ENCODE assay signal across 20 cellular contexts in genomic region chr22:30572210-30572609, GRCh38. TPM values are rescaled to one million over a fixed set of nuclear protein-coding genes. Genes with fewer than 3 reads are reported as not detected.
A peak's percentile ranks its signal among the peaks of the same experiment; 100 is the strongest.
DNase-seq lines count a peak whose midpoint lies in the region; ATAC-seq, FAIRE-seq and TF ChIP-seq lines count a peak whose summit lies in the region.
"Had no signal": no experiment of that assay in that cellular context is flagged by ENCODE, and none has a peak within 500 bp of the region (broad histone marks: within the 10 kb centered on the region; RNA-seq: fewer than 3 reads in every experiment).

No MANE protein-coding gene starts in this region.

- no peak for TF ChIP-seq POLR2A in H1 (IDR thresholded peaks at IDR 0.05; ENCODE audit: control extremely low read depth in 1 of 2, low read depth in 2 of 2, low read length in 2 of 2)

- TF ChIP-seq CTCF in HEK293 (tag by site-specific recombination; IDR thresholded peaks at IDR 0.05) = no peak
- TF ChIP-seq CTCF in H1 (IDR thresholded peaks at IDR 0.05; ENCODE audit: control extremely low read depth in 1 of 3, insufficient read depth in 1 of 3, low read depth in 1 of 3, low read length in 3 of 3) = no peak
- TF ChIP-seq CTCF in progenitor cell of endocrine pancreas (IDR thresholded peaks at IDR 0.05; ENCODE audit: unreplicated experiment) = no peak

- H3K4me3 Mint-ChIP-seq in activated T-cell treated with anti-CD3 and anti-CD28 coated beads, Interleukin-2, amount 50 U/mL, for 24 hours = no peak overlapping the region
- no peak overlapping the region for H3K4me3 Mint-ChIP-seq in activated T-cell treated with anti-CD3 and anti-CD28 coated beads, Interleukin-2, amount 50 U/mL, for 4 hours
- H3K4me3 Mint-ChIP-seq in progenitor cell of endocrine pancreas (ENCODE audit: low read depth) = peak overlapping the region; percentile 19
- H3K4me3 Mint-ChIP-seq in activated T-helper 17 cell treated with anti-CD3 and anti-CD28 coated beads, Interleukin-2, amount 50 U/mL, for 72 hours = no peak overlapping the region
- H3K4me3 Mint-ChIP-seq: CD4-positive, alpha-beta memory T cell had no signal

- WGBS in H1 (ENCODE audit: extremely low coverage in 1 of 2, insufficient coverage in 1 of 2, insufficient read length in 1 of 2, insufficient replicate concordance in 2 of 2, low coverage in 1 of 2, low lambda C conversion rate in 2 of 2, missing lambda C conversion rate in 1 of 2), 2 experiments = 92% methylated on average over 6 of the region's 6 CpGs; no CpG with 5 or more reads in 1 of the 2 experiments

- no peak for ATAC-seq in activated T-cell treated with anti-CD3 and anti-CD28 coated beads, Interleukin-2, amount 50 U/mL, for 4 hours
- ATAC-seq in left colon = no peak
- no peak for ATAC-seq in activated T-helper 17 cell treated with anti-CD3 and anti-CD28 coated beads, Interleukin-2, amount 50 U/mL, for 72 hours (replicated peaks)
- ATAC-seq: PC-3 had no signal

- H3K23ac ChIP-seq in H1 (ENCODE audit: insufficient read length) = no peak overlapping the region

- H3K36me3 ChIP-seq in HEK293 (ENCODE audit: control insufficient read depth in 2 of 2, insufficient read depth in 1 of 2, low read length in 2 of 2) (peaks cover 0 to 24% of the 10 kb centered on the region in 2 experiments; a peak in 2 of 3 replicates), H1 (ENCODE audit: control insufficient read depth in 2 of 4, insufficient read depth in 4 of 4, low read length in 3 of 4) (peaks cover 7 to 16% (median 12%) of the 10 kb centered on the region in 4 experiments; a peak in 6 of 8 replicates)

- H3K23me2 ChIP-seq in H1 (ENCODE audit: low read depth, low read length) = peaks cover 10% of the 10 kb centered on the region; the same call in 1 of the 2 replicates

- no peak overlapping the region for H3K56ac ChIP-seq in H1 (replicated peaks; ENCODE audit: insufficient read length, low read depth, low read length)

- no peak overlapping the region for H2BK20ac ChIP-seq in H1 (ENCODE audit: low read length)

- H2BK120ac ChIP-seq in H1 (replicated peaks; ENCODE audit: low read depth, low read length) = no peak overlapping the region

- no peaks in the 10 kb centered on the region; a peak in 1 of 4 replicates for H3K79me2 ChIP-seq in H1 (ENCODE audit: control insufficient read depth in 1 of 2, insufficient read depth in 2 of 2, low read length in 2 of 2)

- no peak overlapping the region for H3K4me3 ChIP-seq in HEK293 (ENCODE audit: low read depth, low read length)
- no peak overlapping the region for H3K4me3 ChIP-seq in H1 (ENCODE audit: extremely low read depth in 1 of 4, insufficient read depth in 2 of 4, low read depth in 3 of 4, low read length in 4 of 4)
- H3K4me3 ChIP-seq: SJCRH30 had no signal

- peak overlapping the region; percentile 14 for H3K27ac Mint-ChIP-seq in activated T-cell treated with anti-CD3 and anti-CD28 coated beads, Interleukin-2, amount 50 U/mL, for 24 hours
- no peak overlapping the region for H3K27ac Mint-ChIP-seq in progenitor cell of endocrine pancreas
- no peak overlapping the region for H3K27ac Mint-ChIP-seq in activated T-helper 17 cell treated with anti-CD3 and anti-CD28 coated beads, Interleukin-2, amount 50 U/mL, for 72 hours

- no peak overlapping the region for H3K4me2 ChIP-seq in H1 (ENCODE audit: insufficient read depth in 1 of 2, low read depth in 2 of 2, low read length in 2 of 2)

- H3K9me3 Mint-ChIP-seq in activated T-cell treated with anti-CD3 and anti-CD28 coated beads, Interleukin-2, amount 50 U/mL, for 24 hours = no peaks in the 10 kb centered on the region
- no peaks in the 10 kb centered on the region for H3K9me3 Mint-ChIP-seq in activated T-cell treated with anti-CD3 and anti-CD28 coated beads, Interleukin-2, amount 50 U/mL, for 4 hours
- H3K9me3 Mint-ChIP-seq in progenitor cell of endocrine pancreas (ENCODE audit: low read depth) = no peaks in the 10 kb centered on the region
- H3K9me3 Mint-ChIP-seq in activated T-helper 17 cell treated with anti-CD3 and anti-CD28 coated beads, Interleukin-2, amount 50 U/mL, for 72 hours = no peaks in the 10 kb centered on the region
- H3K9me3 Mint-ChIP-seq: CD4-positive, alpha-beta memory T cell had no signal

- H3K27me3 Mint-ChIP-seq in activated T-cell treated with anti-CD3 and anti-CD28 coated beads, Interleukin-2, amount 50 U/mL, for 24 hours = peaks cover 4% of the 10 kb centered on the region
- peaks cover 5% of the 10 kb centered on the region for H3K27me3 Mint-ChIP-seq in activated T-cell treated with anti-CD3 and anti-CD28 coated beads, Interleukin-2, amount 50 U/mL, for 4 hours (ENCODE audit: low read depth)
- no peaks in the 10 kb centered on the region for H3K27me3 Mint-ChIP-seq in progenitor cell of endocrine pancreas
- no peaks in the 10 kb centered on the region for H3K27me3 Mint-ChIP-seq in activated T-helper 17 cell treated with anti-CD3 and anti-CD28 coated beads, Interleukin-2, amount 50 U/mL, for 72 hours

- H3K36me3 Mint-ChIP-seq in activated T-cell treated with anti-CD3 and anti-CD28 coated beads, Interleukin-2, amount 50 U/mL, for 24 hours (ENCODE audit: low read depth) = no peaks in the 10 kb centered on the region
- H3K36me3 Mint-ChIP-seq in activated T-cell treated with anti-CD3 and anti-CD28 coated beads, Interleukin-2, amount 50 U/mL, for 4 hours (ENCODE audit: insufficient read depth) = peaks cover 15% of the 10 kb centered on the region
- H3K36me3 Mint-ChIP-seq in progenitor cell of endocrine pancreas (ENCODE audit: insufficient read depth) = peaks cover 10% of the 10 kb centered on the region
- peaks cover 20% of the 10 kb centered on the region for H3K36me3 Mint-ChIP-seq in activated T-helper 17 cell treated with anti-CD3 and anti-CD28 coated beads, Interleukin-2, amount 50 U/mL, for 72 hours (ENCODE audit: low read depth)

- H3K18ac ChIP-seq in H1 (ENCODE audit: extremely low read depth, low read length) = no peak overlapping the region

- POLR2A ChIA-PET in HEK293 (lab: Yijun Ruan, JAX) = interaction anchor here (1.4 kb wide), 1 partner anchor 11 kb away, joined by 3 read pairs; no protein-coding TSS in a partner anchor
- POLR2A ChIA-PET in H1 (lab: Charles Lee; ENCODE audit: partially characterized antibody) = interaction anchor here (1.7 kb wide), 1 partner anchor 10 kb away, joined by 7 read pairs; no protein-coding TSS in a partner anchor

- H4K91ac ChIP-seq in H1 (replicated peaks; ENCODE audit: insufficient read length, low read length) = no peak overlapping the region

- no peak overlapping the region for H3K4ac ChIP-seq in H1 (replicated peaks; ENCODE audit: insufficient read length, low read depth, low read length)

- DNase-seq in activated T-cell treated with anti-CD3 and anti-CD28 coated beads, Interleukin-2, amount 50 U/mL, for 24 hours = no peak
- no peak for DNase-seq in activated T-cell treated with anti-CD3 and anti-CD28 coated beads, Interleukin-2, amount 50 U/mL, for 4 hours
- DNase-seq in H1 (ENCODE audit: low read depth in 1 of 2, low spot score in 2 of 2) = no peak
- DNase-seq in progenitor cell of endocrine pancreas (ENCODE audit: low spot score, unreplicated experiment) = no peak
- no peak for DNase-seq in left colon
- DNase-seq in DMS153 treated with DMSO at 0.1 percent for 48 hours (lab: John Stamatoyannopoulos, UW; ENCODE audit: unreplicated experiment) = no peak
- DNase-seq: 8988T; CD4-positive, alpha-beta memory T cell; DMS79; H7; NCI-H1092 treated with DMSO at 0.1 percent for 48 hours; NCI-H146; NCI-H2029 treated with DMSO at 0.1 percent for 48 hours; PC-3; SJCRH30 had no signal

- H3K4me1 Mint-ChIP-seq in activated T-cell treated with anti-CD3 and anti-CD28 coated beads, Interleukin-2, amount 50 U/mL, for 24 hours (ENCODE audit: low read depth) = peaks cover 11% of the 10 kb centered on the region
- peaks cover 4% of the 10 kb centered on the region for H3K4me1 Mint-ChIP-seq in activated T-cell treated with anti-CD3 and anti-CD28 coated beads, Interleukin-2, amount 50 U/mL, for 4 hours (ENCODE audit: low read depth)
- peaks cover 17% of the 10 kb centered on the region for H3K4me1 Mint-ChIP-seq in progenitor cell of endocrine pancreas (ENCODE audit: low read depth)
- no peaks in the 10 kb centered on the region for H3K4me1 Mint-ChIP-seq in activated T-helper 17 cell treated with anti-CD3 and anti-CD28 coated beads, Interleukin-2, amount 50 U/mL, for 72 hours

- no peak for TF ChIP-seq RAD21 in H1 (IDR thresholded peaks at IDR 0.05 in 1 of 2, conservative IDR thresholded peaks at IDR 0.05 in 1 of 2; ENCODE audit: low read depth in 2 of 2, low read length in 2 of 2)

- 0 out of 2 replicates have a peak overlapping the region, but pooled peaks have one; percentile 31 for H2BK15ac ChIP-seq in H1 (ENCODE audit: low read length)

- no peak overlapping the region for H2BK5ac ChIP-seq in H1 (ENCODE audit: low read depth, low read length)

- H2AK5ac ChIP-seq in H1 (ENCODE audit: low read depth, low read length) = no peak overlapping the region

- no peak for FAIRE-seq in H1 (lab: Jason Lieb, UNC)
- FAIRE-seq: GM12892, HTR-8/SVneo had no signal

- intact Hi-C loops in left colon (cut with DNase I, micrococcal nuclease) = no loop called here

- no peak overlapping the region for H3K9ac ChIP-seq in H1 (replicated peaks in 1 of 4; ENCODE audit: extremely low read depth in 1 of 4, low read depth in 3 of 4, low read length in 3 of 4)

- H3K9me3 ChIP-seq in HEK293 (ENCODE audit: control insufficient read depth, insufficient read depth, low read depth, low read length) (no peaks in the 10 kb centered on the region), H1 (ENCODE audit: insufficient read depth in 2 of 2, low read depth in 1 of 2, low read length in 1 of 2) (no peaks in the 10 kb centered on the region)
- H3K9me3 ChIP-seq: SJCRH30 had no signal

- H4K8ac ChIP-seq in H1 (ENCODE audit: extremely low read depth, insufficient read depth, low read length) = no peak overlapping the region

- H3K79me1 ChIP-seq in H1 (ENCODE audit: low read depth, low read length) = peaks cover 3% of the 10 kb centered on the region

- H3K14ac ChIP-seq in H1 (ENCODE audit: insufficient read length) = no peak overlapping the region

- H4K20me1 ChIP-seq in H1 (replicated peaks in 1 of 2; ENCODE audit: control insufficient read depth in 1 of 2, insufficient read depth in 2 of 2, low read length in 2 of 2) = peaks cover 0 to 8% of the 10 kb centered on the region in 2 experiments

- no peaks in the 10 kb centered on the region; the same call in 1 of the 2 replicates for H3K4me1 ChIP-seq in HEK293 (ENCODE audit: control insufficient read depth, insufficient read depth, low read length)
- peaks cover 0 to 15% (median 6%) of the 10 kb centered on the region in 4 experiments; a peak in 6 of 7 replicates for H3K4me1 ChIP-seq in H1 (replicated peaks in 1 of 4; ENCODE audit: control insufficient read depth in 3 of 4, insufficient read depth in 4 of 4, low read length in 3 of 4)
- H3K4me1 ChIP-seq: SJCRH30 had no signal

- H3K27ac ChIP-seq in HEK293 (ENCODE audit: extremely low read depth, low read depth, low read length) (no peak overlapping the region), H1 (ENCODE audit: low read depth, low read length) (no peak overlapping the region)
- H3K27ac ChIP-seq: SJCRH30 had no signal

- CTCF ChIA-PET in HEK293 (lab: Yijun Ruan, JAX) (interaction anchor here (0.9 to 1.7 kb wide), 2 partner anchors 63 to 139 kb away, joined by 3 to 5 read pairs; partner anchors contain the start of gene SLC35E4), H1 (lab: Charles Lee; ENCODE audit: partially characterized antibody) (interaction anchor here (1.0 to 3.4 kb wide), 8 partner anchors 9 to 163 kb away, joined by 3 to 12 read pairs (median 6); no protein-coding TSS in a partner anchor)

- H4K5ac ChIP-seq in H1 (ENCODE audit: insufficient read length, low read depth, low read length) = no peak overlapping the region

- H2AFZ ChIP-seq in H1 (ENCODE audit: low read length) = no peak overlapping the region

- no peak overlapping the region for H2BK12ac ChIP-seq in H1 (ENCODE audit: low read depth, low read length)

- no peaks in the 10 kb centered on the region for H3K27me3 ChIP-seq in H1 (replicated peaks in 1 of 4; ENCODE audit: control insufficient read depth in 3 of 4, extremely low read depth in 1 of 4, insufficient read depth in 3 of 4, low read length in 3 of 4)
- H3K27me3 ChIP-seq: SJCRH30 had no signal

- no peak for TF ChIP-seq EP300 in H1 (IDR thresholded peaks at IDR 0.05; ENCODE audit: borderline replicate concordance in 1 of 2, low read depth in 2 of 2, low read length in 2 of 2)

RNA-seq across cellular contexts. Expression of gene GAL3ST1, which starts 2.3 kb away (rescaled TPM):
- under 1 TPM in 2 of 3 donors, not detected in 1; 0.16 to 0.38 TPM for total RNA-seq in activated T-cell treated with anti-CD3 and anti-CD28 coated beads, Interleukin-2, amount 50 U/mL, for 4 hours
- total RNA-seq in H1 (2021; fragmentation: NEBNext Ultra II Directional; extraction: Animal tissue kit (Norgen Biotek cat#: 25700)) = 10.5 and 11.0 TPM in 2 replicates
- polyA plus RNA-seq in H1 (2011; rRNA removed) = 32.1 and 32.5 TPM in 2 replicates
- polyA plus RNA-seq in H1 (2011; cell fraction: cytosol; rRNA removed) = 18.0 TPM
- 16.6 TPM for polyA plus RNA-seq in H1 (2011; cell fraction: nucleus; rRNA removed)
- polyA plus RNA-seq in H1 (2012, experiment 1 of 2) = 5.1 to 12.0 TPM (median 10.9 TPM) in 4 replicates
- polyA plus RNA-seq in H1 (2012, experiment 2 of 2) = 12.7 TPM
- polyA plus RNA-seq in H1 (2013, experiment 1 of 2) = 29.0 TPM
- polyA plus RNA-seq in H1 (2013, experiment 2 of 2) = 31.8 TPM
- polyA minus RNA-seq in H1 (2011; rRNA and poly(A)+ RNA removed) = 4.3 and 5.1 TPM in 2 replicates
- 11.2 TPM for polyA minus RNA-seq in H1 (2011; cell fraction: cytosol; rRNA and poly(A)+ RNA removed)
- polyA minus RNA-seq in H1 (2011; cell fraction: nucleus; rRNA and poly(A)+ RNA removed) = 5.4 TPM
- total RNA-seq in progenitor cell of endocrine pancreas (21.6 and 23.7 TPM in 2 replicates), left colon (10 to 100 TPM; 12.1 to 17.4 TPM)
- total RNA-seq in activated T-helper 17 cell treated with anti-CD3 and anti-CD28 coated beads, Interleukin-2, amount 50 U/mL, for 72 hours = 1 to 10 TPM in 1 of 2 donors, not detected in 1; 1.3 TPM
- total RNA-seq: PC-3, SJCRH30 had no signal
- polyA plus RNA-seq: BJ had no signal

RNA-seq across cellular contexts. Expression of gene PES1, which starts 19.5 kb away (rescaled TPM):
- total RNA-seq in activated T-cell treated with anti-CD3 and anti-CD28 coated beads, Interleukin-2, amount 50 U/mL, for 4 hours = 100 to 1,000 TPM; 312 to 373 (median 336) TPM
- 121 and 133 TPM in 2 replicates for total RNA-seq in H1 (2021; fragmentation: NEBNext Ultra II Directional; extraction: Animal tissue kit (Norgen Biotek cat#: 25700))
- polyA plus RNA-seq in H1 (2011; rRNA removed) = 191 and 247 TPM in 2 replicates
- polyA plus RNA-seq in H1 (2011; cell fraction: cytosol; rRNA removed) = 147 TPM
- polyA plus RNA-seq in H1 (2011; cell fraction: nucleus; rRNA removed) = 202 TPM
- polyA plus RNA-seq in H1 (2012, experiment 1 of 2) = 90.7 to 127 TPM (median 115 TPM) in 4 replicates
- 136 TPM for polyA plus RNA-seq in H1 (2012, experiment 2 of 2)
- 73.6 TPM for polyA plus RNA-seq in H1 (2013, experiment 1 of 2)
- 74.6 TPM for polyA plus RNA-seq in H1 (2013, experiment 2 of 2)
- polyA minus RNA-seq in H1 (2011; rRNA and poly(A)+ RNA removed) = 186 and 236 TPM in 2 replicates
- 73.2 TPM for polyA minus RNA-seq in H1 (2011; cell fraction: cytosol; rRNA and poly(A)+ RNA removed)
- polyA minus RNA-seq in H1 (2011; cell fraction: nucleus; rRNA and poly(A)+ RNA removed) = 84.9 TPM
- total RNA-seq in progenitor cell of endocrine pancreas (71.6 and 74.4 TPM in 2 replicates), left colon (10 to 100 TPM; 36.4 to 48.3 TPM)
- total RNA-seq in activated T-helper 17 cell treated with anti-CD3 and anti-CD28 coated beads, Interleukin-2, amount 50 U/mL, for 72 hours = 100 to 1,000 TPM in 1 of 2 donors, 10 to 100 TPM in 1; 63.6 to 124 TPM

RNA-seq across cellular contexts. Expression of gene SEC14L6, which starts 25.7 kb away (rescaled TPM):
- total RNA-seq in activated T-cell treated with anti-CD3 and anti-CD28 coated beads, Interleukin-2, amount 50 U/mL, for 4 hours = not detected
- 0.63 and 0.80 TPM in 2 replicates for total RNA-seq in H1 (2021; fragmentation: NEBNext Ultra II Directional; extraction: Animal tissue kit (Norgen Biotek cat#: 25700))
- 1.9 and 2.1 TPM in 2 replicates for polyA plus RNA-seq in H1 (2011; rRNA removed)
- polyA plus RNA-seq in H1 (2011; cell fraction: cytosol; rRNA removed) = 1.8 TPM
- 3.9 TPM for polyA plus RNA-seq in H1 (2011; cell fraction: nucleus; rRNA removed)
- polyA plus RNA-seq in H1 (2012, experiment 1 of 2) = 1.2 to 1.9 TPM (median 1.6 TPM) in 4 replicates
- polyA plus RNA-seq in H1 (2012, experiment 2 of 2) = 0.70 TPM
- 1.1 TPM for polyA plus RNA-seq in H1 (2013, experiment 1 of 2)
- 0.75 TPM for polyA plus RNA-seq in H1 (2013, experiment 2 of 2)
- polyA minus RNA-seq in H1 (2011; rRNA and poly(A)+ RNA removed) = 1.5 and 2.1 TPM in 2 replicates
- 0.51 TPM for polyA minus RNA-seq in H1 (2011; cell fraction: cytosol; rRNA and poly(A)+ RNA removed)
- polyA minus RNA-seq in H1 (2011; cell fraction: nucleus; rRNA and poly(A)+ RNA removed) = 1.00 TPM
- total RNA-seq in progenitor cell of endocrine pancreas (3.7 and 4.8 TPM in 2 replicates), left colon (under 1 TPM; 0.11 to 0.27 TPM)
- total RNA-seq in activated T-helper 17 cell treated with anti-CD3 and anti-CD28 coated beads, Interleukin-2, amount 50 U/mL, for 72 hours = not detected
- total RNA-seq: CD4-positive, alpha-beta memory T cell; PC-3; SJCRH30 had no signal
- polyA plus RNA-seq: CD4-positive, alpha-beta memory T cell had no signal

RNA-seq across cellular contexts. Expression of gene TCN2, which starts 34.8 kb away (rescaled TPM):
- under 1 TPM in 2 of 3 donors, not detected in 1; 0.26 to 0.46 TPM for total RNA-seq in activated T-cell treated with anti-CD3 and anti-CD28 coated beads, Interleukin-2, amount 50 U/mL, for 4 hours
- total RNA-seq in H1 (2021; fragmentation: NEBNext Ultra II Directional; extraction: Animal tissue kit (Norgen Biotek cat#: 25700)) = 30.0 and 36.2 TPM in 2 replicates
- 87.8 and 91.7 TPM in 2 replicates for polyA plus RNA-seq in H1 (2011; rRNA removed)
- polyA plus RNA-seq in H1 (2011; cell fraction: cytosol; rRNA removed) = 59.1 TPM
- polyA plus RNA-seq in H1 (2011; cell fraction: nucleus; rRNA removed) = 77.5 TPM
- polyA plus RNA-seq in H1 (2012, experiment 1 of 2) = 38.9 to 58.8 TPM (median 53.7 TPM) in 4 replicates
- polyA plus RNA-seq in H1 (2012, experiment 2 of 2) = 67.8 TPM
- 56.8 TPM for polyA plus RNA-seq in H1 (2013, experiment 1 of 2)
- 56.9 TPM for polyA plus RNA-seq in H1 (2013, experiment 2 of 2)
- 73.8 and 106 TPM in 2 replicates for polyA minus RNA-seq in H1 (2011; rRNA and poly(A)+ RNA removed)
- polyA minus RNA-seq in H1 (2011; cell fraction: cytosol; rRNA and poly(A)+ RNA removed) = 33.8 TPM
- polyA minus RNA-seq in H1 (2011; cell fraction: nucleus; rRNA and poly(A)+ RNA removed) = 46.5 TPM
- total RNA-seq in progenitor cell of endocrine pancreas (22.3 and 22.9 TPM in 2 replicates), left colon (10 to 100 TPM; 29.4 to 58.2 TPM)
- total RNA-seq in activated T-helper 17 cell treated with anti-CD3 and anti-CD28 coated beads, Interleukin-2, amount 50 U/mL, for 72 hours = 1 to 10 TPM in 1 of 2 donors, under 1 TPM in 1; 0.58 to 1.6 TPM
